In genomic region chr16:67483150-67483549, GRCh38 we compare ENCODE assay signal across 11 cellular contexts. TPM values are rescaled to one million over a fixed set of nuclear protein-coding genes. Genes with fewer than 3 reads are reported as not detected.
DNase-seq lines count a peak whose midpoint lies in the region; ATAC-seq and TF ChIP-seq lines count a peak whose summit lies in the region.
"Had no signal": no experiment of that assay in that cellular context is flagged by ENCODE, and none has a peak within 500 bp of the region (broad histone marks: within the 10 kb centered on the region; RNA-seq: fewer than 3 reads in every experiment).

A gene with protein sequence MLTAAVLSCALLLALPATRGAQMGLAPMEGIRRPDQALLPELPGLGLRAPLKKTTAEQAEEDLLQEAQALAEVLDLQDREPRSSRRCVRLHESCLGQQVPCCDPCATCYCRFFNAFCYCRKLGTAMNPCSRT (minus strand): TSS chr16:67483547. CDS start chr16:67483398, 149 bp downstream.

- DNase-seq in activated T-cell treated with anti-CD3 and anti-CD28 coated beads, Interleukin-2, amount 50 U/mL, for 4 hours = no peak
- DNase-seq in activated T-cell treated with anti-CD3 and anti-CD28 coated beads, Interleukin-2, amount 50 U/mL, for 48 hours = no peak
- no peak for DNase-seq in lower lobe of right lung
- DNase-seq in substantia nigra (lab: John Stamatoyannopoulos, UW) = no peak
- DNase-seq in NCI-H69 (lab: John Stamatoyannopoulos, UW) = no peak
- DNase-seq in NCI-H2196 treated with DMSO at 0.1 percent for 48 hours (lab: John Stamatoyannopoulos, UW; ENCODE audit: unreplicated experiment) = no peak

- no peaks in the 10 kb centered on the region for H3K9me3 Mint-ChIP-seq in activated T-cell treated with anti-CD3 and anti-CD28 coated beads, Interleukin-2, amount 50 U/mL, for 4 hours
- no peaks in the 10 kb centered on the region for H3K9me3 Mint-ChIP-seq in activated naive CD8-positive, alpha-beta T cell (ENCODE audit: low read depth)

- no peaks in the 10 kb centered on the region for H3K27me3 Mint-ChIP-seq in activated T-cell treated with anti-CD3 and anti-CD28 coated beads, Interleukin-2, amount 50 U/mL, for 4 hours (ENCODE audit: low read depth)
- H3K27me3 Mint-ChIP-seq in activated naive CD8-positive, alpha-beta T cell = no peaks in the 10 kb centered on the region

- intact Hi-C loops in lower lobe of right lung (cut with DNase I) = no loop called here

- TF ChIP-seq CTCF in lower lobe of right lung (IDR thresholded peaks at IDR 0.05) = no peak

- H3K9me3 ChIP-seq in lower lobe of right lung = no peaks in the 10 kb centered on the region

- peaks cover 2% of the 10 kb centered on the region for H3K36me3 Mint-ChIP-seq in activated T-cell treated with anti-CD3 and anti-CD28 coated beads, Interleukin-2, amount 50 U/mL, for 4 hours (ENCODE audit: insufficient read depth)
- H3K36me3 Mint-ChIP-seq in activated naive CD8-positive, alpha-beta T cell = no peaks in the 10 kb centered on the region

- H3K4me1 Mint-ChIP-seq in activated T-cell treated with anti-CD3 and anti-CD28 coated beads, Interleukin-2, amount 50 U/mL, for 4 hours (ENCODE audit: low read depth) = peaks cover 37% of the 10 kb centered on the region
- H3K4me1 Mint-ChIP-seq in activated naive CD8-positive, alpha-beta T cell (ENCODE audit: low read depth) = peaks cover 28% of the 10 kb centered on the region

- H3K4me1 ChIP-seq in lower lobe of right lung = peaks cover 37% of the 10 kb centered on the region

- H3K36me3 ChIP-seq in lower lobe of right lung = peaks cover 6% of the 10 kb centered on the region

- H3K4me3 ChIP-seq in lower lobe of right lung = peak within 1 kb of the TSS; percentile 80

- peak within 1 kb of the TSS; percentile 100 for H3K4me3 Mint-ChIP-seq in activated T-cell treated with anti-CD3 and anti-CD28 coated beads, Interleukin-2, amount 50 U/mL, for 4 hours
- H3K4me3 Mint-ChIP-seq in activated naive CD8-positive, alpha-beta T cell = peak within 1 kb of the TSS; percentile 99

- H3K27me3 ChIP-seq in lower lobe of right lung (ENCODE audit: low read depth) = no peaks in the 10 kb centered on the region

- peak within 1 kb of the TSS; percentile 98 for H3K27ac Mint-ChIP-seq in activated naive CD8-positive, alpha-beta T cell

- ATAC-seq in activated T-cell treated with anti-CD3 and anti-CD28 coated beads, Interleukin-2, amount 50 U/mL, for 4 hours = no peak
- ATAC-seq in lower lobe of right lung (no peak), GM21526 (IDR thresholded peaks at IDR 0.05; ENCODE audit: low FRiP score, unreplicated experiment) (no peak)

- H3K27ac ChIP-seq in lower lobe of right lung (peak within 1 kb of the TSS; percentile 93), substantia nigra (ENCODE audit: low read depth, low read length, poor library complexity, severe bottlenecking) (peak within 1 kb of the TSS; percentile 30)

RNA-seq across cellular contexts. Expression of the gene that starts here (rescaled TPM):
- total RNA-seq in activated T-cell treated with anti-CD3 and anti-CD28 coated beads, Interleukin-2, amount 50 U/mL, for 4 hours = not detected
- total RNA-seq in lower lobe of right lung = 8.5 TPM
- total RNA-seq: bronchial epithelial cell, NCI-H460, subcutaneous adipose tissue had no signal
